Comparison of ENCODE assay signal across 9 cellular contexts in the genomic region with DNA sequence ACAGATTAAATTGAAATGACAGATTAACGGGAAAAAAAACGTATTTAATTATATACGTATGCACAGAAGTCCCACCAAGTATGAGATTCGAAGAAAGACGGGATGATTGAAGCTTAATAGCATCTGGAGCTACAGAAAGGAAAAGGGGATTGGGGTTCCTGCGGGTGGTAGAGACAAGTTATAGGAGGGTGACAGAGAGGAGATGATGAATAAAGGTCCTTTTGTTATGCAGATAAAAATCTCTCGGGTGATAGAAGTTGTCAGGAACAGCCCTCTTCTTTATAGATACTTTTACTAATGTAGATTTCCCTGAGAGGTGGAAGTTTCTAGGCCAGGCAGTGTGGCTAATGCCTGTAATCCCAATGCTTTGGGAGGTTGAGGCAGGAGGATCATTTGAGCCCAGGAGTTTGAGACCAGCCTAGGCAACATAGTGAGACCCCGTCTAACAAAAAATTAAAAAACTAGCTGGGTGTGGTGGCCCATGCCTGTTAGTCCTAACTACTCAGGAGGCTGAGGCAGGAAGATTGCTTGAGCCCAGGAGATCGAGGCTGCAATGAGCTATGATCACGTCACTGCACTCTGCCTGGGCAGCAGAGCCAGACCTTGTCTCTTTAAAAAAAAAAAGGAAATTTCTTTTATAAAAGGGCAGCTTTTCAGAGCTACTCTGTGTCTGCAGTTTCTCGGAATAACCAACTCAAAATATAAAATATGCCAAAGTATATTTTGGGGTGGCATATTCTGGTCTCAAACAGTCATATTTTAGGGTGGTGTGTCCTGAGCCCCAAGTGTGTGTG.
DNase-seq lines count a peak whose midpoint lies in the region; TF ChIP-seq lines count a peak whose summit lies in the region.
"Had no signal": no experiment of that assay in that cellular context is flagged by ENCODE, and none has a peak within 500 bp of the region (broad histone marks: within the 10 kb centered on the region; RNA-seq: fewer than 3 reads in every experiment).

No MANE protein-coding gene starts in this region.

- H3K27ac ChIP-seq in muscle layer of colon (ENCODE audit: low read depth, low read length) (peak overlapping the region; percentile 66), transverse colon (peak overlapping the region; percentile 60 to 77 (median 74))

- no peaks in the 10 kb centered on the region for H3K9me3 Mint-ChIP-seq in activated naive CD4-positive, alpha-beta T cell treated with anti-CD3 and anti-CD28 coated beads, Interleukin-2, amount 50 U/mL, for 24 hours
- no peaks in the 10 kb centered on the region for H3K9me3 Mint-ChIP-seq in MCF 10A (ENCODE audit: unreplicated experiment)

- peaks cover 8% of the 10 kb centered on the region for H3K4me1 Mint-ChIP-seq in activated naive CD4-positive, alpha-beta T cell treated with anti-CD3 and anti-CD28 coated beads, Interleukin-2, amount 50 U/mL, for 24 hours
- peaks cover 37% of the 10 kb centered on the region for H3K4me1 Mint-ChIP-seq in MCF 10A (ENCODE audit: insufficient read depth, unreplicated experiment)

- H3K4me1 ChIP-seq in muscle layer of colon (ENCODE audit: insufficient read depth, low read length) = peaks cover 56% of the 10 kb centered on the region
- H3K4me1 ChIP-seq in transverse colon = peaks cover 18 to 55% (median 36%) of the 10 kb centered on the region in 4 donors

- intact Hi-C loops in MCF 10A (cut with micrococcal nuclease) (no loop called here), transverse colon (cut with DNase I; ENCODE audit: low total_unique reads) (no loop called here)

- no TSS peak for BruUV-seq in MCF 10A (replicated peaks; lab: Mats Ljungman, UMichigan)

- POLR2A ChIA-PET in MCF 10A (lab: Yijun Ruan, JAX) = interaction anchor here (0.6 to 1.7 kb wide), 4 partner anchors 15 to 131 kb away, joined by 3 to 5 read pairs (median 4); no protein-coding TSS in a partner anchor

- H3K4me3 Mint-ChIP-seq in activated naive CD4-positive, alpha-beta T cell treated with anti-CD3 and anti-CD28 coated beads, Interleukin-2, amount 50 U/mL, for 24 hours = no peak overlapping the region
- H3K4me3 Mint-ChIP-seq in MCF 10A (ENCODE audit: unreplicated experiment) = no peak overlapping the region

- no peak overlapping the region for H3K4me3 ChIP-seq in muscle layer of colon (ENCODE audit: low read depth in 1 of 2, low read length in 2 of 2)
- no peak overlapping the region for H3K4me3 ChIP-seq in transverse colon

- H3K27me3 Mint-ChIP-seq in activated naive CD4-positive, alpha-beta T cell treated with anti-CD3 and anti-CD28 coated beads, Interleukin-2, amount 50 U/mL, for 24 hours = no peaks in the 10 kb centered on the region
- no peaks in the 10 kb centered on the region for H3K27me3 Mint-ChIP-seq in MCF 10A (ENCODE audit: insufficient read depth, unreplicated experiment)

- TF ChIP-seq POLR2A in transverse colon (IDR thresholded peaks at IDR 0.05) = no peak

- CTCF ChIA-PET in MCF 10A (lab: Yijun Ruan, JAX) = interaction anchor here (0.6 to 2.2 kb wide), 7 partner anchors 53 to 293 kb away, joined by 3 to 10 read pairs (median 4); no protein-coding TSS in a partner anchor

- no peak for DNase-seq in activated naive CD4-positive, alpha-beta T cell treated with anti-CD3 and anti-CD28 coated beads, Interleukin-2, amount 50 U/mL, for 16 hours
- DNase-seq in MCF 10A (ENCODE audit: unreplicated experiment) = no peak
- no peak for DNase-seq in transverse colon
- no peak for DNase-seq in DMS79 treated with DMSO at 0.1 percent for 48 hours (lab: John Stamatoyannopoulos, UW)
- no peak for DNase-seq in HPDE6-E6E7 (ENCODE audit: extremely low spot score)
- no peak for DNase-seq in stimulated activated CD4-positive, alpha-beta T cell treated with anti-CD3 and anti-CD28 coated beads, Interleukin-4, amount 100 ng/mL, for 1 hour
- DNase-seq: NCI-H2029 had no signal

- H3K36me3 ChIP-seq in muscle layer of colon (ENCODE audit: insufficient read depth, low read length) (peaks cover 22% of the 10 kb centered on the region), transverse colon (no peaks in the 10 kb centered on the region)

- H3K27me3 ChIP-seq in muscle layer of colon (ENCODE audit: control insufficient read depth in 1 of 2, insufficient read depth in 2 of 2, low read length in 2 of 2) = no peaks in the 10 kb centered on the region
- H3K27me3 ChIP-seq in transverse colon = no peaks in the 10 kb centered on the region

- no peak overlapping the region for H3K9ac ChIP-seq in muscle layer of colon (ENCODE audit: low read length)

- in situ Hi-C loops in transverse colon (cut with MboI; ENCODE audit: low pct_ligation_motif_present in 1 of 4, low pct_unique_long_range_greater_than_20kb in 1 of 4, low sequenced_read_pairs in 3 of 4) = no loop called here

- peak overlapping the region; percentile 41 for H3K27ac Mint-ChIP-seq in activated naive CD4-positive, alpha-beta T cell treated with anti-CD3 and anti-CD28 coated beads, Interleukin-2, amount 50 U/mL, for 24 hours
- peak overlapping the region; percentile 94 for H3K27ac Mint-ChIP-seq in MCF 10A (ENCODE audit: low read depth, unreplicated experiment)

- WGBS in transverse colon (ENCODE audit: low coverage in 1 of 2), 2 donors = 84 to 87% methylated on average over 9 to 11 of the region's 11 CpGs

- H3K9me3 ChIP-seq in muscle layer of colon (ENCODE audit: low read length) (no peaks in the 10 kb centered on the region), transverse colon (no peaks in the 10 kb centered on the region)

- peaks cover 12% of the 10 kb centered on the region for H3K36me3 Mint-ChIP-seq in activated naive CD4-positive, alpha-beta T cell treated with anti-CD3 and anti-CD28 coated beads, Interleukin-2, amount 50 U/mL, for 24 hours
- H3K36me3 Mint-ChIP-seq in MCF 10A (ENCODE audit: insufficient read depth, unreplicated experiment) = peaks cover 27% of the 10 kb centered on the region

- no peak for TF ChIP-seq EP300 in transverse colon (IDR thresholded peaks at IDR 0.05; ENCODE audit: low read depth)

- TF ChIP-seq CTCF in MCF 10A (IDR thresholded peaks at IDR 0.05; ENCODE audit: unreplicated experiment) = no peak
- no peak for TF ChIP-seq CTCF in transverse colon (IDR thresholded peaks at IDR 0.05)
